11 cellular contexts compared by ENCODE assay signal in genomic region chr19:48632286-48632685, GRCh38. TPM values are rescaled to one million over a fixed set of nuclear protein-coding genes. Genes with fewer than 3 reads are reported as not detected.
DNase-seq lines count a peak whose midpoint lies in the region; ATAC-seq and TF ChIP-seq lines count a peak whose summit lies in the region.
"Not testable (repeated sequence)": the region's sequence is repeated elsewhere in the genome, so short reads cannot be mapped to it uniquely, and the experiment has no call there.
"Had no signal": no experiment of that assay in that cellular context is flagged by ENCODE, and none has a peak within 500 bp of the region (broad histone marks: within the 10 kb centered on the region; RNA-seq: fewer than 3 reads in every experiment).

No MANE protein-coding gene starts in this region.

- not testable (repeated sequence) for H2BK15ac ChIP-seq in IMR-90 (ENCODE audit: low read depth, low read length)

- not testable (repeated sequence) for H3K4me3 Mint-ChIP-seq in activated T-helper 1 cell treated with anti-CD3 and anti-CD28 coated beads, Interleukin-12 subunit alpha, Interleukin-12 subunit beta, Interleukin-2, Interleukin-4 antibody, amounts not matched to agents 30 ng/mL and 10 ng/mL and 1 ng/mL, durations not matched to agents 14 hours and 24 hours and 36 hours
- peak overlapping the region; percentile 10 for H3K4me3 Mint-ChIP-seq in endothelial cell (ENCODE audit: unreplicated experiment)

- not testable (repeated sequence) for H3K56ac ChIP-seq in IMR-90 (ENCODE audit: extremely low read depth, insufficient read depth, low read length)

- not testable (repeated sequence) for TF ChIP-seq EP300 in SK-N-SH (IDR thresholded peaks at IDR 0.05; ENCODE audit: borderline replicate concordance in 1 of 2, low read depth in 1 of 2, low read length in 1 of 2); sigmoid colon (IDR thresholded peaks at IDR 0.05)

- H3K27ac ChIP-seq in BLaER1 (peak overlapping the region; percentile 94), lower lobe of right lung (peak overlapping the region; percentile 96), sigmoid colon (peak overlapping the region in 3 of 4 donors; percentile 91 to 99 (median 93)), thyroid gland (peak overlapping the region; percentile 98 to 99 (median 99))
- not testable (repeated sequence) for H3K27ac ChIP-seq in IMR-90 (ENCODE audit: insufficient read depth, low read length); SK-N-SH (ENCODE audit: low read depth in 2 of 2, low read length in 1 of 2)

- H3F3A ChIP-seq in SK-N-SH (replicated peaks; ENCODE audit: insufficient read depth): peaks cover 30% of the 10 kb centered on the region

- not testable (repeated sequence) for H3K4ac ChIP-seq in IMR-90 (ENCODE audit: low read depth, low read length)

- H3K4me2 ChIP-seq in BLaER1 (peak overlapping the region; percentile 100), SK-N-SH (peak overlapping the region; percentile 99; the same call in 1 of the 2 replicates)
- not testable (repeated sequence) for H3K4me2 ChIP-seq in IMR-90 (ENCODE audit: low read depth, low read length)

- 0 out of 2 replicates have a peak overlapping the region, but pooled peaks have one; percentile 10 for H3K14ac ChIP-seq in IMR-90 (replicated peaks; ENCODE audit: low read depth, low read length)

- H3K4me1 ChIP-seq in BLaER1: peaks cover 59% of the 10 kb centered on the region
- peaks cover 39% of the 10 kb centered on the region for H3K4me1 ChIP-seq in IMR-90 (ENCODE audit: control insufficient read depth, insufficient read depth, low read length)
- H3K4me1 ChIP-seq in SK-N-SH (ENCODE audit: control insufficient read depth in 1 of 2, insufficient read depth in 2 of 2, low read depth in 1 of 2, low read length in 1 of 2): peaks cover 25 to 31% of the 10 kb centered on the region in 2 experiments
- H3K4me1 ChIP-seq in lower lobe of right lung: peaks cover 73% of the 10 kb centered on the region
- peaks cover 0 to 69% (median 60%) of the 10 kb centered on the region in 4 donors for H3K4me1 ChIP-seq in sigmoid colon
- H3K4me1 ChIP-seq in thyroid gland: peaks cover 23 to 50% of the 10 kb centered on the region in 2 donors

- H3K36me3 ChIP-seq in BLaER1: peaks cover 62% of the 10 kb centered on the region
- not testable (repeated sequence) for H3K36me3 ChIP-seq in IMR-90 (ENCODE audit: control insufficient read depth, insufficient read depth, low read length); thyroid gland
- H3K36me3 ChIP-seq in SK-N-SH (replicated peaks in 1 of 2; ENCODE audit: control insufficient read depth in 1 of 2, insufficient read depth in 2 of 2, low read length in 1 of 2): peaks cover 17 to 25% of the 10 kb centered on the region in 2 experiments
- H3K36me3 ChIP-seq in lower lobe of right lung: peaks cover 49% of the 10 kb centered on the region
- H3K36me3 ChIP-seq in sigmoid colon: peaks cover 0 to 25% (median 4%) of the 10 kb centered on the region in 4 donors

- H3K27me3 ChIP-seq in BLaER1; IMR-90 (ENCODE audit: control insufficient read depth, insufficient read depth, low read length); SK-N-SH (ENCODE audit: insufficient read depth); lower lobe of right lung (ENCODE audit: low read depth); sigmoid colon; thyroid gland: not testable (repeated sequence)

- ATAC-seq in IMR-90 (ENCODE audit: low read depth); lower lobe of right lung: not testable (repeated sequence)

- not testable (repeated sequence) for H3K9me3 ChIP-seq in BLaER1; IMR-90 (ENCODE audit: control insufficient read depth, insufficient read depth, low read length); SK-N-SH; lower lobe of right lung; sigmoid colon; thyroid gland

- TF ChIP-seq POLR2A in IMR-90 (IDR thresholded peaks at IDR 0.05; ENCODE audit: low read depth, low read length); sigmoid colon (IDR thresholded peaks at IDR 0.05); thyroid gland (IDR thresholded peaks at IDR 0.05): not testable (repeated sequence)

- H2AK9ac ChIP-seq in IMR-90 (replicated peaks; ENCODE audit: low read depth, low read length, poor library complexity): not testable (repeated sequence)

- H3K18ac ChIP-seq in IMR-90 (ENCODE audit: low read depth, low read length): not testable (repeated sequence)

- peaks cover 12% of the 10 kb centered on the region for H3K4me1 Mint-ChIP-seq in activated T-helper 1 cell treated with anti-CD3 and anti-CD28 coated beads, Interleukin-12 subunit alpha, Interleukin-12 subunit beta, Interleukin-2, Interleukin-4 antibody, amounts not matched to agents 30 ng/mL and 10 ng/mL and 1 ng/mL, durations not matched to agents 14 hours and 24 hours and 36 hours (ENCODE audit: low read depth)
- not testable (repeated sequence) for H3K4me1 Mint-ChIP-seq in endothelial cell (ENCODE audit: unreplicated experiment)

- H4K8ac ChIP-seq in IMR-90 (ENCODE audit: low read depth in 2 of 2, low read length in 2 of 2): not testable (repeated sequence)

- peaks cover 23% of the 10 kb centered on the region for H3K9me1 ChIP-seq in IMR-90 (ENCODE audit: insufficient read depth, low read length)

- POLR2A ChIA-PET in IMR-90 (lab: Charles Lee; ENCODE audit: unreplicated experiment): not testable (repeated sequence)
- POLR2A ChIA-PET in SK-N-SH (lab: Yijun Ruan, JAX): interaction anchor here (1.2 kb wide), 2 partner anchors 9 to 18 kb away, joined by 5 read pairs; partner anchors contain the start of gene FAM83E

- WGBS in IMR-90 (ENCODE audit: extremely low coverage in 2 of 2, insufficient read length in 1 of 2), 2 experiments: 91% methylated on average over 4 of the region's 11 CpGs; no CpG with 5 or more reads in 1 of the 2 experiments
- WGBS in SK-N-SH (ENCODE audit: low lambda C conversion rate): 97% methylated on average over 11 of the region's 11 CpGs
- WGBS in sigmoid colon, 2 donors: 84 to 94% methylated on average over 11 of the region's 11 CpGs
- WGBS in thyroid gland, 2 donors: 91 to 94% methylated on average over 11 of the region's 11 CpGs

- H3K27me3 Mint-ChIP-seq in activated T-helper 1 cell treated with anti-CD3 and anti-CD28 coated beads, Interleukin-12 subunit alpha, Interleukin-12 subunit beta, Interleukin-2, Interleukin-4 antibody, amounts not matched to agents 30 ng/mL and 10 ng/mL and 1 ng/mL, durations not matched to agents 14 hours and 24 hours and 36 hours (ENCODE audit: insufficient read depth): not testable (repeated sequence)
- H3K27me3 Mint-ChIP-seq in endothelial cell (ENCODE audit: unreplicated experiment): peaks cover 20% of the 10 kb centered on the region

- TF ChIP-seq CTCF in IMR-90 (conservative IDR thresholded peaks at IDR 0.05; ENCODE audit: low read depth, low read length); SK-N-SH (IDR thresholded peaks at IDR 0.05); endothelial cell (IDR thresholded peaks at IDR 0.05; ENCODE audit: unreplicated experiment); lower lobe of right lung (IDR thresholded peaks at IDR 0.05); sigmoid colon (IDR thresholded peaks at IDR 0.05); thyroid gland (IDR thresholded peaks at IDR 0.05): not testable (repeated sequence)

- H3K27ac Mint-ChIP-seq in activated T-helper 1 cell treated with anti-CD3 and anti-CD28 coated beads, Interleukin-12 subunit alpha, Interleukin-12 subunit beta, Interleukin-2, Interleukin-4 antibody, amounts not matched to agents 30 ng/mL and 10 ng/mL and 1 ng/mL, durations not matched to agents 14 hours and 24 hours and 36 hours: peak overlapping the region; percentile 40
- not testable (repeated sequence) for H3K27ac Mint-ChIP-seq in endothelial cell (ENCODE audit: unreplicated experiment)

- in situ Hi-C loops in IMR-90 (cut with MboI; ENCODE audit: low sequenced_read_pairs): not testable (repeated sequence)

- not testable (repeated sequence) for H3K9me3 Mint-ChIP-seq in activated T-helper 1 cell treated with anti-CD3 and anti-CD28 coated beads, Interleukin-12 subunit alpha, Interleukin-12 subunit beta, Interleukin-2, Interleukin-4 antibody, amounts not matched to agents 30 ng/mL and 10 ng/mL and 1 ng/mL, durations not matched to agents 14 hours and 24 hours and 36 hours; endothelial cell (ENCODE audit: unreplicated experiment)

- H2BK20ac ChIP-seq in IMR-90 (ENCODE audit: low read depth, low read length): not testable (repeated sequence)

- CTCF ChIA-PET in IMR-90 (lab: Yijun Ruan, JAX) (interaction anchor here (0.6 kb wide), 1 partner anchor 212 kb away, joined by 9 read pairs; no protein-coding TSS in a partner anchor), SK-N-SH (lab: Yijun Ruan, JAX) (interaction anchor here (1.3 kb wide), 1 partner anchor 14 kb away, joined by 3 read pairs; the partner anchor contains the start of gene CA11)

- not testable (repeated sequence) for H4K91ac ChIP-seq in IMR-90 (ENCODE audit: insufficient read depth, low read depth, low read length)

- H3K4me3 ChIP-seq in BLaER1: peak overlapping the region; percentile 89; the same call in 1 of the 2 replicates
- H3K4me3 ChIP-seq in IMR-90 (ENCODE audit: insufficient read depth, low read depth, low read length); SK-N-SH (ENCODE audit: low read depth in 2 of 2, low read length in 1 of 2); lower lobe of right lung; sigmoid colon; thyroid gland (replicated peaks in 1 of 3): not testable (repeated sequence)

- peaks cover 0 to 14% of the 10 kb centered on the region in 2 experiments; a peak in 3 of 4 replicates for H3K79me1 ChIP-seq in IMR-90 (ENCODE audit: low read depth in 1 of 2, low read length in 2 of 2)

- dilution Hi-C loops in IMR-90 (cut with HindIII; ENCODE audit: low sequenced_read_pairs, unreplicated experiment): not testable (repeated sequence)

- H3K36me3 Mint-ChIP-seq in activated T-helper 1 cell treated with anti-CD3 and anti-CD28 coated beads, Interleukin-12 subunit alpha, Interleukin-12 subunit beta, Interleukin-2, Interleukin-4 antibody, amounts not matched to agents 30 ng/mL and 10 ng/mL and 1 ng/mL, durations not matched to agents 14 hours and 24 hours and 36 hours (ENCODE audit: low read depth); endothelial cell (ENCODE audit: low read depth, unreplicated experiment): not testable (repeated sequence)

- H3K9me2 ChIP-seq in SK-N-SH: not testable (repeated sequence)

- H3K9ac ChIP-seq in BLaER1: peak overlapping the region; percentile 83; the same call in 1 of the 2 replicates
- not testable (repeated sequence) for H3K9ac ChIP-seq in IMR-90 (ENCODE audit: low read depth, low read length); SK-N-SH

- DNase-seq in IMR-90; SK-N-SH; activated T-helper 1 cell treated with anti-CD3 and anti-CD28 coated beads, Interleukin-12 subunit alpha, Interleukin-12 subunit beta, Interleukin-2, Interleukin-4 antibody, amounts not matched to agents 30 ng/mL and 10 ng/mL and 1 ng/mL, durations not matched to agents 14 hours and 24 hours and 36 hours (ENCODE audit: low spot score); endothelial cell (ENCODE audit: low spot score); lower lobe of right lung; sigmoid colon; thyroid gland: not testable (repeated sequence)

- H2AK5ac ChIP-seq in IMR-90 (ENCODE audit: low read depth, low read length): peak overlapping the region; percentile 56; the same call in 1 of the 2 replicates

- peaks cover 33% of the 10 kb centered on the region for H4K20me1 ChIP-seq in BLaER1
- not testable (repeated sequence) for H4K20me1 ChIP-seq in IMR-90 (ENCODE audit: insufficient read depth, low read length); SK-N-SH (ENCODE audit: insufficient read depth)

- H3K23ac ChIP-seq in IMR-90 (ENCODE audit: low read depth, low read length): not testable (repeated sequence)

- H3K79me2 ChIP-seq in SK-N-SH (ENCODE audit: insufficient read depth): not testable (repeated sequence)

- intact Hi-C loops in IMR-90 (cut with micrococcal nuclease); lower lobe of right lung (cut with DNase I); thyroid gland (cut with DNase I): not testable (repeated sequence)
- intact Hi-C loops in activated T-helper 1 cell treated with anti-CD3 and anti-CD28 coated beads, Interleukin-12 subunit alpha, Interleukin-12 subunit beta, Interleukin-2, Interleukin-4 antibody, amounts not matched to agents 30 ng/mL and 10 ng/mL and 1 ng/mL, durations not matched to agents 14 hours and 24 hours and 36 hours (cut with micrococcal nuclease): loop anchor here (10.0 kb wide), 1 partner anchor 483 kb away; the partner anchor contains the start of genes C19orf73, LIN7B and PPFIA3
- intact Hi-C loops in sigmoid colon (cut with DNase I): loop anchor here (5.0 to 10.0 kb wide), 3 partner anchors 333 to 1185 kb away; partner anchors contain the start of genes FLT3LG, FTL and MED25

- peak overlapping the region; percentile 36 for H2BK5ac ChIP-seq in IMR-90 (ENCODE audit: low read depth, low read length, poor library complexity, severe bottlenecking)

- H4K5ac ChIP-seq in IMR-90 (ENCODE audit: low read depth, low read length): not testable (repeated sequence)

- not testable (repeated sequence) for TF ChIP-seq RAD21 in IMR-90 (IDR thresholded peaks at IDR 0.05; ENCODE audit: low read length); SK-N-SH (IDR thresholded peaks at IDR 0.05; ENCODE audit: low read length)

- BruUV-seq in IMR-90 (replicated peaks; lab: Mats Ljungman, UMichigan): not testable (repeated sequence)

- peak overlapping the region; percentile 19 for H2BK120ac ChIP-seq in IMR-90 (ENCODE audit: low read depth, low read length)

- H2AFZ ChIP-seq in IMR-90 (replicated peaks; ENCODE audit: low read length, poor library complexity); SK-N-SH (ENCODE audit: low read depth): not testable (repeated sequence)

RNA-seq across cellular contexts. Expression of gene DBP, which starts 4.9 kb away (rescaled TPM):
- total RNA-seq in IMR-90 (2012; rRNA removed) (2.5 and 3.6 TPM in 2 replicates), endothelial cell (ENCODE audit: unreplicated experiment) (4.3 TPM), lower lobe of right lung (17.7 TPM), sigmoid colon (10 to 100 TPM; 10.5 to 14.1 (median 11.9) TPM), thyroid gland (10 to 100 TPM; 18.9 to 32.8 (median 25.1) TPM)
- polyA plus RNA-seq in IMR-90 (2012; rRNA removed) (3.0 and 3.6 TPM in 2 replicates), SK-N-SH (2012; rRNA removed) (7.8 and 12.6 TPM in 2 replicates), sigmoid colon (10 to 100 TPM in 1 of 3 donors, 1 to 10 TPM in 2; 6.2 to 10.2 (median 9.8) TPM)
- 2.9 and 6.3 TPM in 2 replicates for polyA plus RNA-seq in IMR-90 (2012; cell fraction: cytosol; rRNA removed)
- polyA plus RNA-seq in IMR-90 (2012; cell fraction: nucleus; rRNA removed; ENCODE audit: low replicate concordance): 2.2 and 2.6 TPM in 2 replicates
- 7.3 and 10.3 TPM in 2 replicates for polyA plus RNA-seq in SK-N-SH (2012; cell fraction: cytosol; rRNA removed)
- polyA plus RNA-seq in SK-N-SH (2012; cell fraction: nucleus; rRNA removed): 8.6 and 13.4 TPM in 2 replicates
- total RNA-seq in activated T-helper 1 cell treated with anti-CD3 and anti-CD28 coated beads, Interleukin-12 subunit alpha, Interleukin-12 subunit beta, Interleukin-2, Interleukin-4 antibody, amounts not matched to agents 30 ng/mL and 10 ng/mL and 1 ng/mL, durations not matched to agents 14 hours and 24 hours and 36 hours: 8.5 and 9.1 TPM in 2 replicates

RNA-seq across cellular contexts. Expression of gene SPHK2, which starts 13.0 kb away (rescaled TPM):
- total RNA-seq in IMR-90 (2012; rRNA removed) (1.6 and 1.7 TPM in 2 replicates), endothelial cell (ENCODE audit: unreplicated experiment) (24.7 TPM), lower lobe of right lung (23.8 TPM), sigmoid colon (10 to 100 TPM in 3 of 4 donors, 1 to 10 TPM in 1; 10.0 to 16.9 (median 12.8) TPM), thyroid gland (10 to 100 TPM; 17.1 to 45.4 (median 31.4) TPM)
- polyA plus RNA-seq in IMR-90 (2012; rRNA removed) (9.9 and 11.9 TPM in 2 replicates), SK-N-SH (2012; rRNA removed) (14.1 and 14.8 TPM in 2 replicates), sigmoid colon (10 to 100 TPM; 18.0 to 45.6 (median 33.5) TPM)
- polyA plus RNA-seq in IMR-90 (2012; cell fraction: cytosol; rRNA removed): 10.3 and 12.8 TPM in 2 replicates
- polyA plus RNA-seq in IMR-90 (2012; cell fraction: nucleus; rRNA removed; ENCODE audit: low replicate concordance): 24.1 and 56.8 TPM in 2 replicates
- 6.1 and 8.8 TPM in 2 replicates for polyA plus RNA-seq in SK-N-SH (2012; cell fraction: cytosol; rRNA removed)
- polyA plus RNA-seq in SK-N-SH (2012; cell fraction: nucleus; rRNA removed): 42.4 and 44.9 TPM in 2 replicates
- 40.8 and 44.1 TPM in 2 replicates for total RNA-seq in activated T-helper 1 cell treated with anti-CD3 and anti-CD28 coated beads, Interleukin-12 subunit alpha, Interleukin-12 subunit beta, Interleukin-2, Interleukin-4 antibody, amounts not matched to agents 30 ng/mL and 10 ng/mL and 1 ng/mL, durations not matched to agents 14 hours and 24 hours and 36 hours

RNA-seq across cellular contexts. Expression of gene RPL18, which starts 13.3 kb away (rescaled TPM):
- 1,909 and 2,552 TPM in 2 replicates for total RNA-seq in IMR-90 (2012; rRNA removed)
- polyA plus RNA-seq in IMR-90 (2012; rRNA removed): 1,897 and 2,254 TPM in 2 replicates
- polyA plus RNA-seq in IMR-90 (2012; cell fraction: cytosol; rRNA removed): 2,745 and 3,594 TPM in 2 replicates
- polyA plus RNA-seq in IMR-90 (2012; cell fraction: nucleus; rRNA removed; ENCODE audit: low replicate concordance): 695 and 912 TPM in 2 replicates
- 2,114 and 2,225 TPM in 2 replicates for polyA plus RNA-seq in SK-N-SH (2012; rRNA removed)
- polyA plus RNA-seq in SK-N-SH (2012; cell fraction: cytosol; rRNA removed): 1,690 and 2,536 TPM in 2 replicates
- 725 and 988 TPM in 2 replicates for polyA plus RNA-seq in SK-N-SH (2012; cell fraction: nucleus; rRNA removed)
- 1,774 and 1,780 TPM in 2 replicates for total RNA-seq in activated T-helper 1 cell treated with anti-CD3 and anti-CD28 coated beads, Interleukin-12 subunit alpha, Interleukin-12 subunit beta, Interleukin-2, Interleukin-4 antibody, amounts not matched to agents 30 ng/mL and 10 ng/mL and 1 ng/mL, durations not matched to agents 14 hours and 24 hours and 36 hours
- 1,683 TPM for total RNA-seq in endothelial cell (ENCODE audit: unreplicated experiment)
- 997 TPM for total RNA-seq in lower lobe of right lung
- 1,000 to 10,000 TPM; 2,699 to 3,791 (median 2,810) TPM for total RNA-seq in sigmoid colon
- 1,000 to 10,000 TPM; 2,118 to 3,330 (median 2,641) TPM for polyA plus RNA-seq in sigmoid colon
- 1,000 to 10,000 TPM; 1,845 to 2,426 (median 1,951) TPM for total RNA-seq in thyroid gland

RNA-seq across cellular contexts. Expression of gene CA11, which starts 13.7 kb away (rescaled TPM):
- total RNA-seq in IMR-90 (2012; rRNA removed): 1.3 and 1.7 TPM in 2 replicates
- 2.7 and 2.9 TPM in 2 replicates for polyA plus RNA-seq in IMR-90 (2012; rRNA removed)
- polyA plus RNA-seq in IMR-90 (2012; cell fraction: cytosol; rRNA removed): 2.7 and 4.7 TPM in 2 replicates
- 2.7 and 3.3 TPM in 2 replicates for polyA plus RNA-seq in IMR-90 (2012; cell fraction: nucleus; rRNA removed; ENCODE audit: low replicate concordance)
- 13.1 and 13.5 TPM in 2 replicates for polyA plus RNA-seq in SK-N-SH (2012; rRNA removed)
- 12.8 and 15.5 TPM in 2 replicates for polyA plus RNA-seq in SK-N-SH (2012; cell fraction: cytosol; rRNA removed)
- polyA plus RNA-seq in SK-N-SH (2012; cell fraction: nucleus; rRNA removed): 10.4 and 10.7 TPM in 2 replicates
- 13.0 and 13.9 TPM in 2 replicates for total RNA-seq in activated T-helper 1 cell treated with anti-CD3 and anti-CD28 coated beads, Interleukin-12 subunit alpha, Interleukin-12 subunit beta, Interleukin-2, Interleukin-4 antibody, amounts not matched to agents 30 ng/mL and 10 ng/mL and 1 ng/mL, durations not matched to agents 14 hours and 24 hours and 36 hours
- 11.9 TPM for total RNA-seq in endothelial cell (ENCODE audit: unreplicated experiment)
- total RNA-seq in lower lobe of right lung: 7.8 TPM
- total RNA-seq in sigmoid colon: 10 to 100 TPM in 3 of 4 donors, 1 to 10 TPM in 1; 10.0 to 29.6 (median 14.7) TPM
- polyA plus RNA-seq in sigmoid colon: 10 to 100 TPM in 2 of 3 donors, 1 to 10 TPM in 1; 2.1 to 13.2 (median 11.6) TPM
- 10 to 100 TPM in 1 of 4 donors, 1 to 10 TPM in 3; 4.6 to 13.4 (median 6.3) TPM for total RNA-seq in thyroid gland

RNA-seq across cellular contexts. Expression of gene FAM83E, which starts 17.4 kb away (rescaled TPM):
- total RNA-seq in IMR-90 (2012; rRNA removed): 0.36 and 0.56 TPM in 2 replicates
- polyA plus RNA-seq in IMR-90 (2012; rRNA removed): 0.05 and 0.17 TPM in 2 replicates
- polyA plus RNA-seq in IMR-90 (2012; cell fraction: cytosol; rRNA removed): not detected in 2 replicates
- polyA plus RNA-seq in IMR-90 (2012; cell fraction: nucleus; rRNA removed; ENCODE audit: low replicate concordance): 0.11 and 0.25 TPM in 2 replicates
- polyA plus RNA-seq in SK-N-SH (2012; rRNA removed): 0.44 TPM in 1 of 2 replicates, not detected in the other
- 0.03 TPM in 1 of 2 replicates, not detected in the other for polyA plus RNA-seq in SK-N-SH (2012; cell fraction: cytosol; rRNA removed)
- 0.13 and 0.17 TPM in 2 replicates for polyA plus RNA-seq in SK-N-SH (2012; cell fraction: nucleus; rRNA removed)
- total RNA-seq in activated T-helper 1 cell treated with anti-CD3 and anti-CD28 coated beads, Interleukin-12 subunit alpha, Interleukin-12 subunit beta, Interleukin-2, Interleukin-4 antibody, amounts not matched to agents 30 ng/mL and 10 ng/mL and 1 ng/mL, durations not matched to agents 14 hours and 24 hours and 36 hours: 7.3 TPM in 2 replicates
- 0.64 TPM for total RNA-seq in endothelial cell (ENCODE audit: unreplicated experiment)
- 34.1 TPM for total RNA-seq in lower lobe of right lung
- total RNA-seq in sigmoid colon: not detected
- 100 to 1,000 TPM; 109 to 168 (median 125) TPM for polyA plus RNA-seq in sigmoid colon
- not detected for total RNA-seq in thyroid gland
- total RNA-seq: cerebellum, right atrium auricular region had no signal
- polyA plus RNA-seq: fibroblast of lung had no signal
